In the genomic region with DNA sequence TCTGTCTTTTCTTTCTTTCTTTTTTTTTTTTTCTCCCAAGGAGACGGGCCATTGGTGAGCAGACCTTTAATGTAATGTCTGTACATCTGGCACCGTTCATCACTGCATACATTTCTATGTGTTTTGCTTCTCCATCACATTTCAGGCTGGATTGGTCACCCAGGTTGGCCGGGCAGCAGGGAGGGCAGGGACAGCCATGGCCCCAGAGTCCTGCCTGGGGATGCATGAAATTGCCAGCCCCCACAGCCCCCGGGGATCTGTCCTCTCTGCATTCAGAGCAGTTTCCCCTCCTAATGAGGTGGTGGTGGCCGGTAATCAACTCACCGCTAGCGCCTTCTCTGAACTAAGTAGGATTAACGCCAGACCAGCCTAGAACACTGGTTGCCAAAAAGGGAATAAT, we compare ENCODE assay signal across 17 cellular contexts. TPM values are rescaled to one million over a fixed set of nuclear protein-coding genes. Genes with fewer than 3 reads are reported as not detected.
DNase-seq lines count a peak whose midpoint lies in the region; ATAC-seq and TF ChIP-seq lines count a peak whose summit lies in the region.
"Had no signal": no experiment of that assay in that cellular context is flagged by ENCODE, and none has a peak within 500 bp of the region (broad histone marks: within the 10 kb centered on the region; RNA-seq: fewer than 3 reads in every experiment).

No MANE protein-coding gene starts in this region.

- peaks cover 13% of the 10 kb centered on the region for H3K36me3 Mint-ChIP-seq in endodermal cell (ENCODE audit: low read depth)
- no peaks in the 10 kb centered on the region for H3K36me3 Mint-ChIP-seq in nephron (ENCODE audit: low read depth)
- H3K36me3 Mint-ChIP-seq in natural killer cell treated with Interleukin-12 subunit alpha and Interleukin-12 subunit beta and Interleukin-15 and Interleukin-18, amount 100 ng/mL, for 72 hours: no peaks in the 10 kb centered on the region
- no peaks in the 10 kb centered on the region for H3K36me3 Mint-ChIP-seq in activated naive CD8-positive, alpha-beta T cell treated with anti-CD3 and anti-CD28 coated beads for 36 hours

- H3K36me3 ChIP-seq in endodermal cell (ENCODE audit: control insufficient read depth, insufficient read depth, low read length) (no peaks in the 10 kb centered on the region), smooth muscle cell (ENCODE audit: low read depth) (no peaks in the 10 kb centered on the region), GM23248 (ENCODE audit: low read depth) (no peaks in the 10 kb centered on the region)

- H3K27ac ChIP-seq in endodermal cell (ENCODE audit: low read depth, low read length) (no peak overlapping the region), smooth muscle cell (ENCODE audit: low read depth) (peak overlapping the region; percentile 55), GM23248 (no peak overlapping the region)

- H3K27me3 ChIP-seq in endodermal cell (ENCODE audit: control insufficient read depth, insufficient read depth, low read length, poor library complexity, severe bottlenecking): no peaks in the 10 kb centered on the region
- H3K27me3 ChIP-seq in smooth muscle cell (ENCODE audit: low read depth): no peaks in the 10 kb centered on the region
- no peaks in the 10 kb centered on the region for H3K27me3 ChIP-seq in GM23248 (replicated peaks; ENCODE audit: insufficient read depth)

- no peak overlapping the region for H3K4me3 Mint-ChIP-seq in endodermal cell
- no peak overlapping the region for H3K4me3 Mint-ChIP-seq in nephron
- no peak overlapping the region for H3K4me3 Mint-ChIP-seq in natural killer cell treated with Interleukin-12 subunit alpha and Interleukin-12 subunit beta and Interleukin-15 and Interleukin-18, amount 100 ng/mL, for 72 hours
- no peak overlapping the region for H3K4me3 Mint-ChIP-seq in activated naive CD8-positive, alpha-beta T cell treated with anti-CD3 and anti-CD28 coated beads for 36 hours
- H3K4me3 Mint-ChIP-seq: CD4-positive, alpha-beta memory T cell had no signal

- WGBS in endodermal cell (ENCODE audit: insufficient coverage in 1 of 2, insufficient read length in 1 of 2), 2 experiments: 79 to 86% methylated on average over 6 to 8 of the region's 8 CpGs
- 40% methylated on average over 8 of the region's 8 CpGs for WGBS in smooth muscle cell (ENCODE audit: low lambda C conversion rate)
- WGBS in GM23248 (ENCODE audit: low coverage in 1 of 2, low lambda C conversion rate in 2 of 2, missing lambda C conversion rate in 2 of 2), 2 experiments: 66 to 67% methylated on average over 8 of the region's 8 CpGs

- no peaks in the 10 kb centered on the region for H3K27me3 Mint-ChIP-seq in endodermal cell (ENCODE audit: insufficient read depth)
- peaks cover 5% of the 10 kb centered on the region for H3K27me3 Mint-ChIP-seq in nephron (ENCODE audit: low read depth)
- H3K27me3 Mint-ChIP-seq in natural killer cell treated with Interleukin-12 subunit alpha and Interleukin-12 subunit beta and Interleukin-15 and Interleukin-18, amount 100 ng/mL, for 72 hours: peaks cover 0 to 5% of the 10 kb centered on the region in 2 donors
- H3K27me3 Mint-ChIP-seq in activated naive CD8-positive, alpha-beta T cell treated with anti-CD3 and anti-CD28 coated beads for 36 hours: no peaks in the 10 kb centered on the region
- H3K27me3 Mint-ChIP-seq: CD4-positive, alpha-beta memory T cell had no signal

- DNase-seq in endodermal cell (peak; percentile 25), smooth muscle cell (lab: John Stamatoyannopoulos, UW; ENCODE audit: unreplicated experiment) (no peak), GM23248 (no peak)
- no peak for DNase-seq in natural killer cell treated with Interleukin-12 subunit alpha and Interleukin-12 subunit beta and Interleukin-15 and Interleukin-18, amount 100 ng/mL, for 72 hours (ENCODE audit: low spot score)
- DNase-seq in activated naive CD8-positive, alpha-beta T cell treated with anti-CD3 and anti-CD28 coated beads for 36 hours: no peak
- DNase-seq: C1 segment of cervical spinal cord; Calu3; CD4-positive, alpha-beta memory T cell; COR-L47; DMS53; DMS79 treated with DMSO at 0.1 percent for 48 hours; GF-D8; GOT3; HCEC 1CT had no signal

- no peaks in the 10 kb centered on the region for H3F3A ChIP-seq in smooth muscle cell (ENCODE audit: low read depth)
- peaks cover 6% of the 10 kb centered on the region; the same call in 1 of the 2 replicates for H3F3A ChIP-seq in GM23248 (ENCODE audit: insufficient read depth)

- H3K9me3 Mint-ChIP-seq in endodermal cell (peaks cover 5% of the 10 kb centered on the region), nephron (no peaks in the 10 kb centered on the region)
- H3K9me3 Mint-ChIP-seq in natural killer cell treated with Interleukin-12 subunit alpha and Interleukin-12 subunit beta and Interleukin-15 and Interleukin-18, amount 100 ng/mL, for 72 hours: no peaks in the 10 kb centered on the region
- H3K9me3 Mint-ChIP-seq in activated naive CD8-positive, alpha-beta T cell treated with anti-CD3 and anti-CD28 coated beads for 36 hours: no peaks in the 10 kb centered on the region
- H3K9me3 Mint-ChIP-seq: CD4-positive, alpha-beta memory T cell had no signal

- H3K27ac Mint-ChIP-seq in endodermal cell: no peak overlapping the region
- H3K27ac Mint-ChIP-seq in nephron: peak overlapping the region; percentile 27 to 89 (median 54)
- no peak overlapping the region for H3K27ac Mint-ChIP-seq in natural killer cell treated with Interleukin-12 subunit alpha and Interleukin-12 subunit beta and Interleukin-15 and Interleukin-18, amount 100 ng/mL, for 72 hours
- H3K27ac Mint-ChIP-seq in activated naive CD8-positive, alpha-beta T cell treated with anti-CD3 and anti-CD28 coated beads for 36 hours: no peak overlapping the region

- peak overlapping the region; percentile 72 for H3K4me2 ChIP-seq in smooth muscle cell
- H3K4me2 ChIP-seq in GM23248 (ENCODE audit: unreplicated experiment): no peak overlapping the region

- no peak overlapping the region for H2AFZ ChIP-seq in smooth muscle cell (ENCODE audit: low read depth)
- H2AFZ ChIP-seq in GM23248: no peak overlapping the region

- H4K20me1 ChIP-seq in smooth muscle cell (ENCODE audit: low read depth) (no peaks in the 10 kb centered on the region), GM23248 (ENCODE audit: insufficient read depth) (no peaks in the 10 kb centered on the region)

- no peak for ATAC-seq in natural killer cell treated with Interleukin-12 subunit alpha and Interleukin-12 subunit beta and Interleukin-15 and Interleukin-18, amount 100 ng/mL, for 72 hours

- H3K79me2 ChIP-seq in smooth muscle cell (ENCODE audit: low read depth) (no peaks in the 10 kb centered on the region), GM23248 (ENCODE audit: insufficient read depth) (no peaks in the 10 kb centered on the region)

- H3K9me3 ChIP-seq in endodermal cell (ENCODE audit: control insufficient read depth, low read length): no peaks in the 10 kb centered on the region
- no peaks in the 10 kb centered on the region for H3K9me3 ChIP-seq in smooth muscle cell (replicated peaks; ENCODE audit: low read depth)
- H3K9me3 ChIP-seq in GM23248 (ENCODE audit: low read depth): no peaks in the 10 kb centered on the region

- H3K4me1 Mint-ChIP-seq in endodermal cell: peaks cover 19% of the 10 kb centered on the region
- peaks cover 39% of the 10 kb centered on the region for H3K4me1 Mint-ChIP-seq in nephron
- H3K4me1 Mint-ChIP-seq in natural killer cell treated with Interleukin-12 subunit alpha and Interleukin-12 subunit beta and Interleukin-15 and Interleukin-18, amount 100 ng/mL, for 72 hours (ENCODE audit: low read depth in 2 of 2): peaks cover 0 to 3% of the 10 kb centered on the region in 2 donors
- no peaks in the 10 kb centered on the region for H3K4me1 Mint-ChIP-seq in activated naive CD8-positive, alpha-beta T cell treated with anti-CD3 and anti-CD28 coated beads for 36 hours
- H3K4me1 Mint-ChIP-seq: CD4-positive, alpha-beta memory T cell had no signal

- no peak overlapping the region for H3K4me3 ChIP-seq in endodermal cell (ENCODE audit: low read length)
- no peak overlapping the region for H3K4me3 ChIP-seq in smooth muscle cell
- H3K4me3 ChIP-seq in GM23248: no peak overlapping the region

- no peak overlapping the region for H3K9ac ChIP-seq in endodermal cell (ENCODE audit: extremely low read depth, low read length, poor library complexity, severe bottlenecking)
- H3K9ac ChIP-seq in smooth muscle cell (ENCODE audit: low read depth): peak overlapping the region; percentile 29
- no peak overlapping the region for H3K9ac ChIP-seq in GM23248

- TF ChIP-seq CTCF in endodermal cell (conservative IDR thresholded peaks at IDR 0.05) (no peak), nephron (IDR thresholded peaks at IDR 0.05; ENCODE audit: unreplicated experiment in 3 of 3) (no peak), smooth muscle cell (IDR thresholded peaks at IDR 0.05; ENCODE audit: borderline replicate concordance, insufficient read depth, poor library complexity, severe bottlenecking) (no peak)

- H3K4me1 ChIP-seq in endodermal cell (ENCODE audit: control insufficient read depth, insufficient read depth, low read length) (no peaks in the 10 kb centered on the region), smooth muscle cell (ENCODE audit: low read depth) (peaks cover 11% of the 10 kb centered on the region), GM23248 (ENCODE audit: insufficient read depth) (no peaks in the 10 kb centered on the region)

- in situ Hi-C loops in GM23248 (cut with MboI): no loop called here

- no peaks in the 10 kb centered on the region for H3K9me2 ChIP-seq in GM23248 (ENCODE audit: insufficient read depth)

RNA-seq across cellular contexts. Expression of a gene that starts 50.4 kb away (rescaled TPM):
- total RNA-seq in endodermal cell: 1 to 10 TPM; 6.4 TPM
- polyA plus RNA-seq in endodermal cell (2013, experiment 1 of 2): 0.78 TPM
- polyA plus RNA-seq in endodermal cell (2013, experiment 2 of 2): 1.1 TPM
- total RNA-seq in smooth muscle cell: 8.1 and 9.4 TPM in 2 replicates
- polyA plus RNA-seq in smooth muscle cell: 18.3 and 20.6 TPM in 2 replicates
- not detected for total RNA-seq in natural killer cell treated with Interleukin-12 subunit alpha and Interleukin-12 subunit beta and Interleukin-15 and Interleukin-18, amount 100 ng/mL, for 72 hours
- total RNA-seq in activated naive CD8-positive, alpha-beta T cell treated with anti-CD3 and anti-CD28 coated beads for 36 hours: not detected
- 19.5 and 25.6 TPM in 2 replicates for total RNA-seq in GM23248 (2014; rRNA removed; shearing (Covaris generic))
- polyA plus RNA-seq in GM23248 (2016; fragmentation: Nextera tagmentation; extraction: Ambion mirVana): 15.7 and 16.6 TPM in 2 replicates
- total RNA-seq: A673; Calu3; CD4-positive, alpha-beta memory T cell; G401 had no signal

Comparison
In these comparisons a context has a peak if more than half of its experiments do, and no peak if none do; other contexts are left out.
1. H3K27ac Mint-ChIP-seq: peak in nephron (3 of 3); none in endodermal cell (single experiment), natural killer cell treated with Interleukin-12 subunit alpha and Interleukin-12 subunit beta and Interleukin-15 and Interleukin-18, amount 100 ng/mL, for 72 hours (0 of 2) and activated naive CD8-positive, alpha-beta T cell treated with anti-CD3 and anti-CD28 coated beads for 36 hours (single experiment).